Comparison of ENCODE assay signal across 9 cellular contexts in genomic region chr2:165697727-165698620, GRCh38.
A peak's percentile ranks its signal among the peaks of the same experiment; 100 is the strongest.
DNase-seq lines count a peak whose midpoint lies in the region; ATAC-seq, FAIRE-seq and TF ChIP-seq lines count a peak whose summit lies in the region.
"Had no signal": no experiment of that assay in that cellular context is flagged by ENCODE, and none has a peak within 500 bp of the region (broad histone marks: within the 10 kb centered on the region; RNA-seq: fewer than 3 reads in every experiment).

No MANE protein-coding gene starts in this region.

- H3K27me3 ChIP-seq in H9 (ENCODE audit: insufficient read depth, low read length) (no peaks in the 10 kb centered on the region), iPS-20b (ENCODE audit: insufficient read depth, low read length) (no peaks in the 10 kb centered on the region), small intestine (ENCODE audit: control insufficient read depth in 2 of 2, insufficient read depth in 2 of 2, low read length in 2 of 2) (no peaks in the 10 kb centered on the region), MG63 (no peaks in the 10 kb centered on the region)

- H3K9me3 ChIP-seq in H9 (ENCODE audit: control insufficient read depth, low read depth, low read length) = no peaks in the 10 kb centered on the region
- no peaks in the 10 kb centered on the region for H3K9me3 ChIP-seq in iPS-20b (ENCODE audit: insufficient read depth, low read depth, low read length)
- no peaks in the 10 kb centered on the region for H3K9me3 ChIP-seq in small intestine (ENCODE audit: control insufficient read depth, low read depth)
- H3K9me3 ChIP-seq in MG63 = no peaks in the 10 kb centered on the region

- H4K5ac ChIP-seq in H9 (ENCODE audit: insufficient read length, low read depth, low read length) = no peak overlapping the region

- H4K8ac ChIP-seq in H9 (replicated peaks; ENCODE audit: insufficient read length, low read depth, low read length) = no peak overlapping the region

- no peak for FAIRE-seq in small intestine (lab: Jason Lieb, UNC)

- no peak overlapping the region for H2BK15ac ChIP-seq in H9 (ENCODE audit: low read depth, low read length)

- no peak overlapping the region for H2AFZ ChIP-seq in H9 (ENCODE audit: low read length)

- no peak overlapping the region for H3K14ac ChIP-seq in H9 (ENCODE audit: insufficient read depth, low read length)

- peaks cover 0 to 3% of the 10 kb centered on the region in 2 experiments; a peak in 1 of 5 replicates for H3K9me3 Mint-ChIP-seq in H9
- H3K9me3 Mint-ChIP-seq: activated T-cell treated with anti-CD3 and anti-CD28 coated beads, Interleukin-2, amount 50 U/mL, for 24 hours had no signal

- ATAC-seq in GM18517 (IDR thresholded peaks at IDR 0.05; ENCODE audit: unreplicated experiment) = peak; percentile 9

- H3K4me3 Mint-ChIP-seq in H9 = 0 out of 5 replicates have a peak overlapping the region, but pooled peaks of 1 of the 2 experiments have one; percentile 2
- H3K4me3 Mint-ChIP-seq: activated T-cell treated with anti-CD3 and anti-CD28 coated beads, Interleukin-2, amount 50 U/mL, for 24 hours had no signal

- H2BK20ac ChIP-seq in H9 (ENCODE audit: low read depth, low read length, poor library complexity, severe bottlenecking) = no peak overlapping the region

- no peak overlapping the region for H4K91ac ChIP-seq in H9 (ENCODE audit: insufficient read length, low read depth, low read length)

- H3K4ac ChIP-seq in H9 (ENCODE audit: low read depth, low read length) = no peak overlapping the region

- no peak overlapping the region for H2BK5ac ChIP-seq in H9 (ENCODE audit: insufficient read length, low read length)

- no peaks in the 10 kb centered on the region for H3K79me1 ChIP-seq in H9 (ENCODE audit: insufficient read depth, low read depth, low read length, poor library complexity, severe bottlenecking)

- no peak overlapping the region for H3K23ac ChIP-seq in H9 (ENCODE audit: insufficient read length, low read depth, low read length)

- H4K20me1 ChIP-seq in H9 (ENCODE audit: control insufficient read depth, insufficient read depth, insufficient read length) = no peaks in the 10 kb centered on the region

- H3K36me3 Mint-ChIP-seq in H9 (ENCODE audit: insufficient read depth in 1 of 3, low read depth in 3 of 3) = peaks cover 0 to 2% (median 0%) of the 10 kb centered on the region in 3 experiments; a peak in 2 of 7 replicates

- H3K79me2 ChIP-seq in H9 (ENCODE audit: insufficient read depth, low read length) = no peaks in the 10 kb centered on the region

- peak; percentile 51 for DNase-seq in H9
- DNase-seq in NCI-H146 treated with DMSO at 0.1 percent for 48 hours (lab: John Stamatoyannopoulos, UW; ENCODE audit: unreplicated experiment) = peak; percentile 74
- no peak for DNase-seq in small intestine
- no peak for DNase-seq in stimulated activated CD4-positive, alpha-beta T cell treated with anti-CD3 and anti-CD28 coated beads, Interleukin-2, amount 100 ng/mL, for 48 hours
- DNase-seq in activated CD4-positive, CD25-positive, alpha-beta regulatory T cell treated with anti-CD3 and anti-CD28 coated beads, Interleukin-2, amount 50 U/mL, for 72 hours = no peak
- no peak for DNase-seq in MG63
- DNase-seq: activated T-cell treated with anti-CD3 and anti-CD28 coated beads, Interleukin-2, amount 50 U/mL, for 24 hours had no signal

- H3K4me1 Mint-ChIP-seq in H9 = peaks cover 48 to 50% of the 10 kb centered on the region in 2 experiments

- H2AK5ac ChIP-seq in H9 (ENCODE audit: insufficient read length, low read length) = no peak overlapping the region

- H3K18ac ChIP-seq in H9 (ENCODE audit: insufficient read length, low read depth, low read length) = no peak overlapping the region

- H3K27ac ChIP-seq in H9 (ENCODE audit: insufficient read length, low read depth, low read length) (peak overlapping the region; percentile 59), iPS-20b (ENCODE audit: low read length) (peak overlapping the region; percentile 76), small intestine (ENCODE audit: low read depth in 1 of 2, low read length in 1 of 2) (no peak overlapping the region)

- WGBS in H9 (ENCODE audit: extremely low coverage, insufficient read length, low lambda C conversion rate) = no CpG with 5 or more reads among the region's 4 CpGs
- 88 to 94% (median 93%) methylated on average over 4 of the region's 4 CpGs for WGBS in small intestine, 3 donors

- no peaks in the 10 kb centered on the region for H3K27me3 Mint-ChIP-seq in H9 (ENCODE audit: low read depth)

- peak overlapping the region; percentile 20 for H3K4me2 ChIP-seq in H9 (ENCODE audit: insufficient read depth, insufficient read length, low read length)

- no peak overlapping the region for H3T11ph ChIP-seq in H9 (ENCODE audit: low read length)

- no peak overlapping the region for H2BK120ac ChIP-seq in H9 (ENCODE audit: low read depth, low read length, poor library complexity, severe bottlenecking)

- TF ChIP-seq CTCF in H9 (conservative IDR thresholded peaks at IDR 0.05) = no peak

- H3K36me3 ChIP-seq in iPS-20b (ENCODE audit: insufficient read depth, low read depth, low read length) (no peaks in the 10 kb centered on the region), small intestine (ENCODE audit: control insufficient read depth in 2 of 2, insufficient read depth in 2 of 2, low read length in 2 of 2) (no peaks in the 10 kb centered on the region), MG63 (no peaks in the 10 kb centered on the region)

- no peak overlapping the region for H3K9ac ChIP-seq in H9 (ENCODE audit: extremely low read depth, insufficient read length, low read length)
- H3K9ac ChIP-seq in iPS-20b (ENCODE audit: low read depth, low read length) = peak overlapping the region; percentile 50; the same call in 1 of the 2 replicates

- no peak overlapping the region for H3K56ac ChIP-seq in H9 (ENCODE audit: insufficient read length, low read depth, low read length)

- no peak overlapping the region for H2BK12ac ChIP-seq in H9 (ENCODE audit: insufficient read length, low read depth, low read length)

- H3K4me3 ChIP-seq in iPS-20b (ENCODE audit: low read length) (peak overlapping the region; percentile 45; the same call in 1 of the 2 replicates), small intestine (ENCODE audit: low read depth in 1 of 2, low read length in 2 of 2) (no peak overlapping the region), MG63 (no peak overlapping the region)

- H3K4me1 ChIP-seq in H9 (ENCODE audit: insufficient read depth, low read length) (peaks cover 13% of the 10 kb centered on the region; the same call in 1 of the 2 replicates), iPS-20b (ENCODE audit: insufficient read depth, low read length) (peaks cover 35% of the 10 kb centered on the region), small intestine (ENCODE audit: control insufficient read depth in 2 of 2, insufficient read depth in 1 of 2, low read depth in 1 of 2, low read length in 1 of 2) (no peaks in the 10 kb centered on the region)

- peak overlapping the region; percentile 90 to 96 (median 96) for H3K27ac Mint-ChIP-seq in H9
- H3K27ac Mint-ChIP-seq: activated T-cell treated with anti-CD3 and anti-CD28 coated beads, Interleukin-2, amount 50 U/mL, for 24 hours had no signal

- no peaks in the 10 kb centered on the region for H3K23me2 ChIP-seq in H9 (ENCODE audit: insufficient read length, low read depth, low read length, poor library complexity, severe bottlenecking)

Comparison
In these comparisons a context has a peak if more than half of its experiments do, and no peak if none do; other contexts are left out.
1. DNase-seq: peak in H9 (single experiment) and NCI-H146 treated with DMSO at 0.1 percent for 48 hours (single experiment); none in small intestine (single experiment), stimulated activated CD4-positive, alpha-beta T cell treated with anti-CD3 and anti-CD28 coated beads, Interleukin-2, amount 100 ng/mL, for 48 hours (0 of 2), activated CD4-positive, CD25-positive, alpha-beta regulatory T cell treated with anti-CD3 and anti-CD28 coated beads, Interleukin-2, amount 50 U/mL, for 72 hours (single experiment) and MG63 (single experiment).
2. H3K27ac ChIP-seq: peak in H9 (single experiment) and iPS-20b (single experiment); none in small intestine (0 of 2).